In genomic region chr17:65573283-65573603, GRCh38 we compare ENCODE assay signal across 19 cellular contexts. TPM values are rescaled to one million over a fixed set of nuclear protein-coding genes. Genes with fewer than 3 reads are reported as not detected.
A peak's percentile ranks its signal among the peaks of the same experiment; 100 is the strongest.
DNase-seq lines count a peak whose midpoint lies in the region; TF ChIP-seq lines count a peak whose summit lies in the region.
"Had no signal": no experiment of that assay in that cellular context is flagged by ENCODE, and none has a peak within 500 bp of the region (broad histone marks: within the 10 kb centered on the region; RNA-seq: fewer than 3 reads in every experiment).

No MANE protein-coding gene starts in this region.

- peak overlapping the region; percentile 84 for H3K9ac ChIP-seq in HUES6 (ENCODE audit: low read length)

- no peaks in the 10 kb centered on the region for H3K36me3 ChIP-seq in HUES6 (ENCODE audit: control insufficient read depth, insufficient read depth, low read length)

- no peaks in the 10 kb centered on the region for H3K9me3 ChIP-seq in HUES6 (ENCODE audit: control insufficient read depth, insufficient read depth, low read depth, low read length)

- peaks cover 7% of the 10 kb centered on the region for H3K4me1 Mint-ChIP-seq in endothelial cell (ENCODE audit: unreplicated experiment)
- H3K4me1 Mint-ChIP-seq in activated naive CD4-positive, alpha-beta T cell treated with anti-CD3 and anti-CD28 coated beads, Interleukin-2, amount 10 ng/mL, durations not matched to agents 7 days and 5 days, result no peaks in the 10 kb centered on the region

- H3K27me3 ChIP-seq in HUES6 (ENCODE audit: control insufficient read depth, insufficient read depth, low read length), result no peaks in the 10 kb centered on the region; the same call in 1 of the 2 replicates

- no peaks in the 10 kb centered on the region for H3K36me3 Mint-ChIP-seq in endothelial cell (ENCODE audit: low read depth, unreplicated experiment)
- no peaks in the 10 kb centered on the region for H3K36me3 Mint-ChIP-seq in activated naive CD4-positive, alpha-beta T cell treated with anti-CD3 and anti-CD28 coated beads, Interleukin-2, amount 10 ng/mL, durations not matched to agents 7 days and 5 days

- peak overlapping the region; percentile 51 for H3K4me3 Mint-ChIP-seq in endothelial cell (ENCODE audit: unreplicated experiment)
- no peak overlapping the region for H3K4me3 Mint-ChIP-seq in activated naive CD4-positive, alpha-beta T cell treated with anti-CD3 and anti-CD28 coated beads, Interleukin-2, amount 10 ng/mL, durations not matched to agents 7 days and 5 days

- POLR2A ChIA-PET in HEK293T (lab: Yijun Ruan, JAX), result no interaction called here

- H3K4me3 ChIP-seq in HUES6 (ENCODE audit: low read depth, low read length), result peak overlapping the region; percentile 16
- H3K4me3 ChIP-seq: PC-9 had no signal

- no peaks in the 10 kb centered on the region for H3K9me3 Mint-ChIP-seq in endothelial cell (ENCODE audit: unreplicated experiment)
- no peaks in the 10 kb centered on the region for H3K9me3 Mint-ChIP-seq in activated naive CD4-positive, alpha-beta T cell treated with anti-CD3 and anti-CD28 coated beads, Interleukin-2, amount 10 ng/mL, durations not matched to agents 7 days and 5 days

- peaks cover 8% of the 10 kb centered on the region for H3K27me3 Mint-ChIP-seq in endothelial cell (ENCODE audit: unreplicated experiment)
- H3K27me3 Mint-ChIP-seq in activated naive CD4-positive, alpha-beta T cell treated with anti-CD3 and anti-CD28 coated beads, Interleukin-2, amount 10 ng/mL, durations not matched to agents 7 days and 5 days, result peaks cover 13% of the 10 kb centered on the region

- H3K27ac ChIP-seq in HUES6 (ENCODE audit: low read depth, low read length), result peak overlapping the region; percentile 89
- H3K27ac ChIP-seq: C4-2B, PC-9, RWPE1 had no signal

- H3K4me1 ChIP-seq in HUES6 (ENCODE audit: control insufficient read depth, insufficient read depth, low read length), result peaks cover 45% of the 10 kb centered on the region

- CTCF ChIA-PET in HEK293T (lab: Yijun Ruan, JAX), result no interaction called here
- CTCF ChIA-PET in activated naive CD4-positive, alpha-beta T cell treated with anti-CD3 and anti-CD28 coated beads, Interleukin-2, amount 10 ng/mL, durations not matched to agents 7 days and 5 days (lab: Charles Lee), result interaction anchor here (0.6 kb wide), 1 partner anchor 17 kb away, joined by 3 read pairs; no protein-coding TSS in a partner anchor

- DNase-seq in endothelial cell (ENCODE audit: low spot score) (no peak), left kidney (ENCODE audit: low read depth, low spot score) (peak; percentile 55), HEK293T (ENCODE audit: extremely low spot score) (no peak), NCI-H2196 (lab: John Stamatoyannopoulos, UW; ENCODE audit: unreplicated experiment) (no peak), SW 1271 (lab: John Stamatoyannopoulos, UW) (no peak)
- DNase-seq in activated naive CD4-positive, alpha-beta T cell treated with anti-CD3 and anti-CD28 coated beads, Interleukin-2, amount 10 ng/mL, durations not matched to agents 7 days and 5 days, result no peak
- DNase-seq: AML-193, DMS79, HCEC 1CT, KBM-7, MV-4-11, NCI-H187 treated with DMSO at 0.1 percent for 48 hours, NCI-H345, NCI-H526, PC-9, SIG-M5 had no signal

- no peak for TF ChIP-seq CTCF in endothelial cell (IDR thresholded peaks at IDR 0.05; ENCODE audit: unreplicated experiment)

- no peak overlapping the region for H3K27ac Mint-ChIP-seq in endothelial cell (ENCODE audit: unreplicated experiment)
- H3K27ac Mint-ChIP-seq in activated naive CD4-positive, alpha-beta T cell treated with anti-CD3 and anti-CD28 coated beads, Interleukin-2, amount 10 ng/mL, durations not matched to agents 7 days and 5 days, result no peak overlapping the region

TF ChIP-seq in HEK293T, 16 proteins besides CTCF, POLR2A, EP300 and RAD21:
- TF ChIP-seq FOXK2 (IDR thresholded peaks at IDR 0.05), result no peak
- no peak for TF ChIP-seq LEF1 (IDR thresholded peaks at IDR 0.05; ENCODE audit: borderline replicate concordance)
- TF ChIP-seq HDGF (IDR thresholded peaks at IDR 0.05; ENCODE audit: borderline replicate concordance), result no peak
- TF ChIP-seq ELF4 (IDR thresholded peaks at IDR 0.05), result no peak
- no peak for TF ChIP-seq BHLHE40 (IDR thresholded peaks at IDR 0.05; ENCODE audit: borderline replicate concordance)
- TF ChIP-seq FOXM1 (IDR thresholded peaks at IDR 0.05; ENCODE audit: borderline replicate concordance), result no peak
- no peak for TF ChIP-seq FOXA1 (IDR thresholded peaks at IDR 0.05)
- TF ChIP-seq L3MBTL2 (conservative IDR thresholded peaks at IDR 0.05), result no peak
- no peak for TF ChIP-seq SUZ12 (IDR thresholded peaks at IDR 0.05)
- TF ChIP-seq NFRKB (IDR thresholded peaks at IDR 0.05), result no peak
- TF ChIP-seq TARDBP (IDR thresholded peaks at IDR 0.05), result no peak
- TF ChIP-seq, protein P1, sequence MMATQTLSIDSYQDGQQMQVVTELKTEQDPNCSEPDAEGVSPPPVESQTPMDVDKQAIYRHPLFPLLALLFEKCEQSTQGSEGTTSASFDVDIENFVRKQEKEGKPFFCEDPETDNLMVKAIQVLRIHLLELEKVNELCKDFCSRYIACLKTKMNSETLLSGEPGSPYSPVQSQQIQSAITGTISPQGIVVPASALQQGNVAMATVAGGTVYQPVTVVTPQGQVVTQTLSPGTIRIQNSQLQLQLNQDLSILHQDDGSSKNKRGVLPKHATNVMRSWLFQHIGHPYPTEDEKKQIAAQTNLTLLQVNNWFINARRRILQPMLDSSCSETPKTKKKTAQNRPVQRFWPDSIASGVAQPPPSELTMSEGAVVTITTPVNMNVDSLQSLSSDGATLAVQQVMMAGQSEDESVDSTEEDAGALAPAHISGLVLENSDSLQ (IDR thresholded peaks at IDR 0.05), result no peak
- no peak for TF ChIP-seq ARNT (IDR thresholded peaks at IDR 0.05)
- TF ChIP-seq SP1 (IDR thresholded peaks at IDR 0.05), result no peak
TF ChIP-seq in HEK293T: peak in this region for 0.

RNA-seq across cellular contexts. Expression of gene AXIN2, which starts 11.8 kb away (rescaled TPM):
- 44.8 TPM for total RNA-seq in endothelial cell (ENCODE audit: unreplicated experiment)
